Comparison of ENCODE assay signal across 21 cellular contexts in the genomic region with DNA sequence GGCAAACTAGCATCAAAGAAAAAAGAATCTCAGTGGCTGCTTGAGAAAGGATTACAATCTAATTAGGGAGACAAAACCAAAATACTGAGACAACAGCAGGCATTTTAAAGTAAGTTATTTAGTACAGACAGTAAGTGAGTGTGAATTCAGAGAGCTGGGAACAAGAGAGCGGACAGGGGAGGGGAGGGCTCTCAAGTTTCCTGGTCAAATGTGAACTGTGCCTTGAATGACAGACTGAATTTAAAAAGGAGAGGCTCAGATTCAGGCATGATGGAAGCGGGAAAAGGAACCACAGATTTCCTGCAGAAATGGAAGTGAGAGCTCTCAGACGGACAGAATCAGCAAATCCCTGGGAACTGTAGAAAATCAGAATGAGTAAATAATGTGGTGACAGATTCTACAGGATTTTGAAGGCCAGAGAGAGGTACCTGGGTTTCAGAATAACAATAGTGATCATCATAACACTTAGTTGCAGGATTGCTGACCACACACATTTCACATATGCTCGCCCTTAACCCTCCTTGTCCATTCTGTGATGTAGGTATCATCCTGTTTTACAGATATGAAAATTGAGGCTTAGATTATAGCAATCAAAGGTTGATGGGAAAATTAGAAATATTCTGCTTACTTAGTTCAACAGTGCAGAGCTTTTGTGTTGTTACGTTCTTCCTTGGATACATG.
"Had no signal": no experiment of that assay in that cellular context is flagged by ENCODE, and none has a peak within 500 bp of the region (broad histone marks: within the 10 kb centered on the region; RNA-seq: fewer than 3 reads in every experiment).

No MANE protein-coding gene starts in this region.

- H3K4me1 ChIP-seq: sigmoid colon had no signal

- ATAC-seq: activated CD4-positive, alpha-beta T cell treated with anti-CD3 and anti-CD28 coated beads for 36 hours; activated CD8-positive, alpha-beta memory T cell treated with anti-CD3 and anti-CD28 coated beads, Interleukin-2, amount 10 ng/mL, durations not matched to agents 7 days and 5 days; activated CD8-positive, alpha-beta T cell treated with anti-CD3 and anti-CD28 coated beads, Interleukin-2, amount 10 ng/mL, durations not matched to agents 7 days and 5 days; activated T-cell treated with anti-CD3 and anti-CD28 coated beads, Interleukin-2, amount 50 U/mL, for 72 hours; left ventricle myocardium superior had no signal

- H3K4me3 ChIP-seq: sigmoid colon, suprapubic skin, tibial nerve had no signal

- H3K36me3 ChIP-seq: sigmoid colon, suprapubic skin, tibial nerve had no signal

- H3K27ac ChIP-seq: sigmoid colon, suprapubic skin had no signal

- H3K4me3 Mint-ChIP-seq: activated CD4-positive, alpha-beta T cell treated with anti-CD3 and anti-CD28 coated beads for 36 hours; activated CD8-positive, alpha-beta memory T cell treated with anti-CD3 and anti-CD28 coated beads, Interleukin-2, amount 10 ng/mL, durations not matched to agents 7 days and 5 days; activated CD8-positive, alpha-beta T cell treated with anti-CD3 and anti-CD28 coated beads, Interleukin-2, amount 10 ng/mL, durations not matched to agents 7 days and 5 days; activated naive CD8-positive, alpha-beta T cell; activated T-cell treated with anti-CD3 and anti-CD28 coated beads, Interleukin-2, amount 50 U/mL, for 72 hours; naive B cell; T-helper 2 cell treated with Interferon-gamma antibody and Interleukin-4, amounts not matched to agents 5 μg/mL and 100 μg/mL, for 36 hours had no signal

- H3K9me3 Mint-ChIP-seq: activated T-cell treated with anti-CD3 and anti-CD28 coated beads, Interleukin-2, amount 50 U/mL, for 72 hours; naive B cell; T-helper 2 cell treated with Interferon-gamma antibody and Interleukin-4, amounts not matched to agents 5 μg/mL and 100 μg/mL, for 36 hours had no signal

- DNase-seq: activated CD4-positive, alpha-beta T cell treated with anti-CD3 and anti-CD28 coated beads for 36 hours; activated CD4-positive, CD25-positive, alpha-beta regulatory T cell; activated CD8-positive, alpha-beta memory T cell treated with anti-CD3 and anti-CD28 coated beads, Interleukin-2, amount 10 ng/mL, durations not matched to agents 7 days and 5 days; activated CD8-positive, alpha-beta T cell treated with anti-CD3 and anti-CD28 coated beads, Interleukin-2, amount 10 ng/mL, durations not matched to agents 7 days and 5 days; activated naive CD4-positive, alpha-beta T cell treated with Interleukin-2 at 50 U/mL for 16 hours; activated T-cell treated with anti-CD3 and anti-CD28 coated beads, Interleukin-2, amount 50 U/mL, for 72 hours; anterior cingulate cortex; dermis blood vessel endothelial cell; effector CD8-positive, alpha-beta T cell; glutamatergic neuron; left ventricle myocardium superior; naive B cell; sigmoid colon; small intestine; stimulated activated CD4-positive, alpha-beta T cell treated with anti-CD3 and anti-CD28 coated beads, Interleukin-15, amount 100 ng/mL, for 24 hours; stimulated activated naive CD4-positive, alpha-beta T cell; T-helper 1 cell had no signal

- H3K27ac Mint-ChIP-seq: activated CD4-positive, alpha-beta T cell treated with anti-CD3 and anti-CD28 coated beads for 36 hours; activated CD8-positive, alpha-beta memory T cell treated with anti-CD3 and anti-CD28 coated beads, Interleukin-2, amount 10 ng/mL, durations not matched to agents 7 days and 5 days; activated CD8-positive, alpha-beta T cell treated with anti-CD3 and anti-CD28 coated beads, Interleukin-2, amount 10 ng/mL, durations not matched to agents 7 days and 5 days; activated naive CD8-positive, alpha-beta T cell; activated T-cell treated with anti-CD3 and anti-CD28 coated beads, Interleukin-2, amount 50 U/mL, for 72 hours; T-helper 2 cell treated with Interferon-gamma antibody and Interleukin-4, amounts not matched to agents 5 μg/mL and 100 μg/mL, for 36 hours had no signal

- H3K27me3 ChIP-seq: sigmoid colon, suprapubic skin, tibial nerve had no signal

- H3K4me1 Mint-ChIP-seq: activated CD4-positive, alpha-beta T cell treated with anti-CD3 and anti-CD28 coated beads for 36 hours; activated CD8-positive, alpha-beta memory T cell treated with anti-CD3 and anti-CD28 coated beads, Interleukin-2, amount 10 ng/mL, durations not matched to agents 7 days and 5 days; naive B cell had no signal

- H3K9me3 ChIP-seq: sigmoid colon, suprapubic skin, tibial nerve had no signal

- H3K36me3 Mint-ChIP-seq: activated CD8-positive, alpha-beta memory T cell treated with anti-CD3 and anti-CD28 coated beads, Interleukin-2, amount 10 ng/mL, durations not matched to agents 7 days and 5 days; naive B cell had no signal

- H3K27me3 Mint-ChIP-seq: activated CD4-positive, alpha-beta T cell treated with anti-CD3 and anti-CD28 coated beads for 36 hours; activated CD8-positive, alpha-beta memory T cell treated with anti-CD3 and anti-CD28 coated beads, Interleukin-2, amount 10 ng/mL, durations not matched to agents 7 days and 5 days; activated naive CD8-positive, alpha-beta T cell; naive B cell had no signal
